In the genomic region with DNA sequence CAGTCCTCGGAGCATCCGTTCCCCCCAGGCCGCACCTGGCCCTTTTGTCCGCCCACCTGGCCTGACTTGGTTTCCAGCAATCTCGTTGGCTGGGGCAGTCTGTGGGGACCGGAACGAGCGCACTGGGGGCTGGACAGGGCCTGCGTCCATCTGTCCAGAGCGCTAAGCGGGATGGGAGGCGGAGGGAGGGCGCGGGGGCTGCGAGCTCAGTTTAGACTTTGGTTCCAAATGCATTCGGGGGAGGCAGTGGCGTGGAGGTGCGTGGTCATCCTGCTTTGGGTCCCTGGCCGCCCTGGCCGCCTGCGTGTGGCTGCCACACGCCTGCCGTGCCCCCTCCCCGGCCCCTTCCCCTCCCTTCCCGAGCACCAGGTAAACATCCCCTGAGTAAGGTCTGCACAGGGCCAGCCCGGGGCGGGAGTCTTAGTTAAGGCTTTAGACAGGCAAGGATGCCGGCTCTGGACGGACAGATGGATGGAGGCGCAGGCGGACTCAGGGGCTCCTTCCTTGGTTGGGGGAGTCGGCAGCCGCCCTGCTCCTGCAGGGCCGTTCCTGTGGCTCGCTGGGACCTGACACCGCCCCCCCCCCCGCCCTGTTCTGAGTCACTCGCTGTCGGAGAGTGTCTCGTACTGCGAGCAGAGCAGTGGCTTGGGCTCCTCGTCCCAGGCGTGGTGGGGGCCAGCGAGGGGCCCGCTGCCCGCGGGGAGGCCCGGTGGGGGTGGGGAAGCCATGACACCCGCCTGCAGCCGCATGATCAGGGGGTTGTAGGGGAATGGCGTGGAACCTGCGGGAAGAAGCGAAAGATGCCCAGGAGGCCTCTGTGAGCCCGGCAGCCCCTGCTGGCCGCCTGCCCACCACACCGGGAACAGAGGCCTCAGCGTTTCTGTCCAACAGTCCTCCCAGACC, we compare ENCODE assay signal across 24 cellular contexts. TPM values are rescaled to one million over a fixed set of nuclear protein-coding genes. Genes with fewer than 3 reads are reported as not detected.
DNase-seq lines count a peak whose midpoint lies in the region; TF ChIP-seq lines count a peak whose summit lies in the region.
"Had no signal": no experiment of that assay in that cellular context is flagged by ENCODE, and none has a peak within 500 bp of the region (broad histone marks: within the 10 kb centered on the region; RNA-seq: fewer than 3 reads in every experiment).

No MANE protein-coding gene starts in this region.

- DNase-seq in MCF 10A (ENCODE audit: unreplicated experiment) (no peak), breast epithelium (ENCODE audit: low spot score in 2 of 2) (no peak), Karpas-422 (no peak), endodermal cell (no peak), type B pancreatic cell (ENCODE audit: extremely low spot score, unreplicated experiment) (no peak), NCI-H82 treated with DMSO at 0.1 percent for 48 hours (lab: John Stamatoyannopoulos, UW; ENCODE audit: unreplicated experiment) (no peak), glomerular visceral epithelial cell (ENCODE audit: extremely low spot score) (no peak), NCI-H2081 treated with DMSO at 0.1 percent for 48 hours (lab: John Stamatoyannopoulos, UW) (no peak)
- DNase-seq: 8988T; AML-193; CD8-positive, alpha-beta memory T cell; GM23248; HCEC 1CT; NCI-H1092; NCI-H1436; NCI-H1930; NCI-H226; NCI-H524 treated with DMSO at 0.1 percent for 48 hours; NCI-H82; Right ventricle myocardium superior had no signal

- H3K79me2 ChIP-seq in Karpas-422 (ENCODE audit: low read length): no peaks in the 10 kb centered on the region

- TF ChIP-seq CTCF in MCF 10A (IDR thresholded peaks at IDR 0.05; ENCODE audit: unreplicated experiment) (no peak), breast epithelium (IDR thresholded peaks at IDR 0.05) (no peak), endodermal cell (conservative IDR thresholded peaks at IDR 0.05) (no peak), type B pancreatic cell (conservative IDR thresholded peaks at IDR 0.05) (no peak)

- CTCF ChIA-PET in MCF 10A (lab: Yijun Ruan, JAX): no interaction called here

- H3K27ac Mint-ChIP-seq in MCF 10A (ENCODE audit: low read depth, unreplicated experiment) (no peak overlapping the region), endodermal cell (no peak overlapping the region), type B pancreatic cell (peak overlapping the region; percentile 50)

- TF ChIP-seq POLR2A in breast epithelium (IDR thresholded peaks at IDR 0.05): no peak

- H3K9me3 ChIP-seq in breast epithelium (peaks cover 11 to 12% of the 10 kb centered on the region in 2 donors), Karpas-422 (ENCODE audit: low read length) (peaks cover 23% of the 10 kb centered on the region), endodermal cell (ENCODE audit: control insufficient read depth, low read length) (peaks cover 24% of the 10 kb centered on the region)

- no peaks in the 10 kb centered on the region for H4K20me1 ChIP-seq in Karpas-422 (ENCODE audit: insufficient read depth, low read depth, low read length)

- H3K9me3 Mint-ChIP-seq in MCF 10A (ENCODE audit: unreplicated experiment) (no peaks in the 10 kb centered on the region), endodermal cell (peaks cover 28% of the 10 kb centered on the region), type B pancreatic cell (peaks cover 4% of the 10 kb centered on the region)

- H3K4me3 Mint-ChIP-seq in MCF 10A (ENCODE audit: unreplicated experiment): no peak overlapping the region
- H3K4me3 Mint-ChIP-seq in endodermal cell: no peak overlapping the region
- H3K4me3 Mint-ChIP-seq in type B pancreatic cell: no peak overlapping the region
- H3K4me3 Mint-ChIP-seq: CD8-positive, alpha-beta memory T cell had no signal

- no peak overlapping the region for H3K4me2 ChIP-seq in Karpas-422 (ENCODE audit: low read depth, low read length, poor library complexity, severe bottlenecking)

- TSS peak; percentile 86 for BruUV-seq in MCF 10A (replicated peaks; lab: Mats Ljungman, UMichigan)

- H3K36me3 Mint-ChIP-seq in MCF 10A (ENCODE audit: insufficient read depth, unreplicated experiment) (peaks cover 51% of the 10 kb centered on the region), endodermal cell (ENCODE audit: low read depth) (peaks cover 37% of the 10 kb centered on the region), type B pancreatic cell (peaks cover 27% of the 10 kb centered on the region)

- POLR2A ChIA-PET in MCF 10A (lab: Yijun Ruan, JAX): no interaction called here

- H3K4me1 ChIP-seq in breast epithelium (no peaks in the 10 kb centered on the region), Karpas-422 (ENCODE audit: low read length) (0 out of 2 replicates have a peak, but pooled peaks cover 5% of the 10 kb centered on the region), endodermal cell (ENCODE audit: control insufficient read depth, insufficient read depth, low read length) (no peaks in the 10 kb centered on the region)

- H3K27me3 ChIP-seq in breast epithelium (no peaks in the 10 kb centered on the region), Karpas-422 (ENCODE audit: low read length) (no peaks in the 10 kb centered on the region), endodermal cell (ENCODE audit: control insufficient read depth, insufficient read depth, low read length, poor library complexity, severe bottlenecking) (no peaks in the 10 kb centered on the region)

- WGBS in endodermal cell (ENCODE audit: insufficient coverage in 1 of 2, insufficient read length in 1 of 2), 2 experiments: 91 to 95% methylated on average over 35 to 56 of the region's 57 CpGs

- no peak overlapping the region for H3K27ac ChIP-seq in breast epithelium
- no peak overlapping the region for H3K27ac ChIP-seq in Karpas-422 (ENCODE audit: low read length)
- H3K27ac ChIP-seq in endodermal cell (ENCODE audit: low read depth, low read length): no peak overlapping the region
- H3K27ac ChIP-seq: C4-2B, GM23248 had no signal

- H3K9me2 ChIP-seq in Karpas-422 (replicated peaks; ENCODE audit: insufficient read depth, low read length): no peaks in the 10 kb centered on the region

- H2AFZ ChIP-seq in Karpas-422 (ENCODE audit: low read length): no peak overlapping the region
- H2AFZ ChIP-seq: GM23248 had no signal

- no peak overlapping the region for H3K9ac ChIP-seq in Karpas-422 (ENCODE audit: low read length)
- H3K9ac ChIP-seq in endodermal cell (ENCODE audit: extremely low read depth, low read length, poor library complexity, severe bottlenecking): no peak overlapping the region
- H3K9ac ChIP-seq: GM23248 had no signal

- H3K27me3 Mint-ChIP-seq in MCF 10A (ENCODE audit: insufficient read depth, unreplicated experiment) (no peaks in the 10 kb centered on the region), endodermal cell (ENCODE audit: insufficient read depth) (no peaks in the 10 kb centered on the region), type B pancreatic cell (no peaks in the 10 kb centered on the region)
- H3K27me3 Mint-ChIP-seq: CD8-positive, alpha-beta memory T cell had no signal

- intact Hi-C loops in MCF 10A (cut with micrococcal nuclease) (no loop called here), breast epithelium (cut with DNase I; ENCODE audit: low total_unique reads) (loop anchor here (5.0 kb wide), 1 partner anchor 288 kb away; no protein-coding TSS in a partner anchor)

- H3K4me1 Mint-ChIP-seq in MCF 10A (ENCODE audit: insufficient read depth, unreplicated experiment) (no peaks in the 10 kb centered on the region), endodermal cell (no peaks in the 10 kb centered on the region), type B pancreatic cell (ENCODE audit: unreplicated experiment) (peaks cover 13% of the 10 kb centered on the region)
- H3K4me1 Mint-ChIP-seq: CD8-positive, alpha-beta memory T cell had no signal

- peaks cover 23% of the 10 kb centered on the region for H3K36me3 ChIP-seq in breast epithelium
- H3K36me3 ChIP-seq in Karpas-422 (ENCODE audit: insufficient read depth, low read length): peaks cover 60% of the 10 kb centered on the region
- peaks cover 30% of the 10 kb centered on the region for H3K36me3 ChIP-seq in endodermal cell (ENCODE audit: control insufficient read depth, insufficient read depth, low read length)

- no peak overlapping the region for H3K4me3 ChIP-seq in breast epithelium
- 0 out of 2 replicates have a peak overlapping the region, but pooled peaks have one; percentile 30 for H3K4me3 ChIP-seq in Karpas-422 (ENCODE audit: low read length)
- peak overlapping the region; percentile 59 for H3K4me3 ChIP-seq in endodermal cell (ENCODE audit: low read length)
- H3K4me3 ChIP-seq: GM23248 had no signal

RNA-seq across cellular contexts. Expression of gene RFLNA, which starts 30.2 kb away (rescaled TPM):
- not detected in 2 replicates for total RNA-seq in MCF 10A (2022)
- total RNA-seq in breast epithelium: 10 to 100 TPM in 1 of 3 donors, 1 to 10 TPM in 1, not detected in 1; 1.3 to 11.4 TPM
- total RNA-seq in Karpas-422 (2014; rRNA removed; shearing (Covaris generic); ENCODE audit: low replicate concordance): not detected in 2 replicates
- 1 to 10 TPM; 1.2 to 2.0 TPM for total RNA-seq in endodermal cell
- 6.3 TPM for polyA plus RNA-seq in endodermal cell (2013, experiment 1 of 2)
- 5.2 TPM for polyA plus RNA-seq in endodermal cell (2013, experiment 2 of 2)
- total RNA-seq in type B pancreatic cell (ENCODE audit: low replicate concordance): 19.7 and 57.4 TPM in 2 replicates
- total RNA-seq: CD8-positive, alpha-beta memory T cell; OCI-LY7; SK-MEL-5 had no signal
- polyA plus RNA-seq: AG04450; CD8-positive, alpha-beta memory T cell had no signal

Comparison
In these comparisons a context has a peak if more than half of its experiments do, and no peak if none do; other contexts are left out.
1. H3K4me3 ChIP-seq: peak in Karpas-422 (single experiment) and endodermal cell (single experiment); none in breast epithelium (0 of 3).